Comparison of ENCODE assay signal across 11 cellular contexts in the genomic region with DNA sequence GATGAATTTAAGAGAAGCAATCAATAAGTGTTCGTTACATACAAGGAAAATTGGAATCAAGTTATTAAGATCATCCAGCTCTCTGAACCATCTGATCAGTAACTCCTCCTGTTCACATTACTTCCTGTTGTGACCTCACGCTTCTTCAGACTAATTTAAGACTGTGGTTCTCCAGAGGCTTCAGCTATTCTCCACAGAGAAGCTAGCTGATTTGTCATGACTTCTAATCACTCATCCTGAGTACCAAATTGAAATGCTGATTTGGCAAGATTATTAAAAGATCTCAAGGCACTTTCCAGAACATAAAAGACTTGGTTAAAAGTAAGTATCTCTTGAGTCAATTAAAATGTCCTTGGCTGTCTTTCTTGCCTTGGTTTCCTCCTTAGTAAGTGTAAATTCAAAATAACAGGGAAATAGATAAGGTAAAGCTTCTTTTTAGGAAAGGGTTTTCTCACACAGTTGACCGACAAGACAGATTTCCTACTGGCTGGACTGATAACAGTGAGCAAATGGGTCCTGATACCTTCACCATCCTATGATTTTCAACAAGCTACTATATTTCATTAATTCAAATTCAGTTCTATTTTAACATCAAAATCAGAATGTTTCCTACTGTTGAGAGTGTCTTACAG. TPM values are rescaled to one million over a fixed set of nuclear protein-coding genes. Genes with fewer than 3 reads are reported as not detected.
A peak's percentile ranks its signal among the peaks of the same experiment; 100 is the strongest.
DNase-seq lines count a peak whose midpoint lies in the region; ATAC-seq and TF ChIP-seq lines count a peak whose summit lies in the region.
"Had no signal": no experiment of that assay in that cellular context is flagged by ENCODE, and none has a peak within 500 bp of the region (broad histone marks: within the 10 kb centered on the region; RNA-seq: fewer than 3 reads in every experiment).

No MANE protein-coding gene starts in this region.

- peaks cover 0 to 13% (median 0%) of the 10 kb centered on the region in 11 donors for H3K9me3 ChIP-seq in heart right ventricle
- H3K9me3 ChIP-seq in vagina = no peaks in the 10 kb centered on the region

- TF ChIP-seq CTCF in heart right ventricle (IDR thresholded peaks at IDR 0.05) = no peak
- no peak for TF ChIP-seq CTCF in osteocyte (IDR thresholded peaks at IDR 0.05)
- TF ChIP-seq CTCF in vagina (IDR thresholded peaks at IDR 0.05) = no peak

- H3K4me1 ChIP-seq in heart right ventricle = peaks cover 0 to 57% (median 35%) of the 10 kb centered on the region in 9 donors
- H3K4me1 ChIP-seq in vagina = peaks cover 25% of the 10 kb centered on the region

- H3K36me3 Mint-ChIP-seq in osteocyte (ENCODE audit: unreplicated experiment) = peaks cover 3% of the 10 kb centered on the region

- H3K27ac ChIP-seq in heart right ventricle (no peak overlapping the region), vagina (no peak overlapping the region)

- H3K36me3 ChIP-seq in heart right ventricle (peaks cover 0 to 4% (median 0%) of the 10 kb centered on the region in 9 donors), vagina (no peaks in the 10 kb centered on the region)

- H3K27me3 Mint-ChIP-seq in osteocyte (ENCODE audit: unreplicated experiment) = no peaks in the 10 kb centered on the region
- H3K27me3 Mint-ChIP-seq: brain had no signal

- no peak overlapping the region for H3K27ac Mint-ChIP-seq in osteocyte (ENCODE audit: unreplicated experiment)
- H3K27ac Mint-ChIP-seq: brain had no signal

- H3K4me3 ChIP-seq in heart right ventricle (no peak overlapping the region), vagina (no peak overlapping the region)

- no peak overlapping the region for H3K4me3 Mint-ChIP-seq in osteocyte (ENCODE audit: unreplicated experiment)
- H3K4me3 Mint-ChIP-seq: brain had no signal

- H3K27me3 ChIP-seq in heart right ventricle (no peaks in the 10 kb centered on the region), vagina (no peaks in the 10 kb centered on the region)

- intact Hi-C loops in heart right ventricle (cut with DNase I) = loop anchor here in 2 of 10 donors (5.0 to 10.0 kb wide), 2 partner anchors 33 to 124 kb away; no protein-coding TSS in a partner anchor
- intact Hi-C loops in Right ventricle myocardium inferior (cut with DNase I) = no loop called here
- intact Hi-C loops in left colon (cut with DNase I, micrococcal nuclease) = no loop called here
- intact Hi-C loops in vagina (cut with DNase I) = no loop called here

- DNase-seq in heart right ventricle = no peak
- DNase-seq in Right ventricle myocardium inferior (ENCODE audit: missing footprints) = no peak
- peak; percentile 99 for DNase-seq in OCI-M1 (lab: John Stamatoyannopoulos, UW)
- no peak for DNase-seq in left colon
- DNase-seq in DMS 273 treated with DMSO at 0.1 percent for 48 hours (lab: John Stamatoyannopoulos, UW) = no peak
- DNase-seq in osteocyte (ENCODE audit: extremely low spot score, unreplicated experiment) = no peak
- no peak for DNase-seq in vagina (ENCODE audit: extremely low spot score in 2 of 2)
- DNase-seq: NCI-H1092 treated with DMSO at 0.1 percent for 48 hours, NCI-H774 had no signal

- H3K4me1 Mint-ChIP-seq in osteocyte (ENCODE audit: unreplicated experiment) = peaks cover 18% of the 10 kb centered on the region

- 60 to 66% methylated on average over 3 of the region's 3 CpGs for WGBS in heart right ventricle, 2 donors

- ATAC-seq in heart right ventricle = peak in 5 of 8 donors; percentile 48 to 55 (median 53)
- ATAC-seq in Right ventricle myocardium inferior = no peak
- ATAC-seq in left colon = peak; percentile 36
- ATAC-seq in HG02970 (IDR thresholded peaks at IDR 0.05; ENCODE audit: low FRiP score, unreplicated experiment) = no peak

- H3K9me3 Mint-ChIP-seq in osteocyte (ENCODE audit: unreplicated experiment) = no peaks in the 10 kb centered on the region

- TF ChIP-seq POLR2A in vagina (IDR thresholded peaks at IDR 0.05) = no peak

RNA-seq across cellular contexts. Expression of a gene that starts 38.5 kb away (rescaled TPM):
- total RNA-seq in heart right ventricle = 10 to 100 TPM; 18.2 to 44.6 (median 29.8) TPM
- 1 to 10 TPM; 5.0 to 7.0 TPM for polyA plus RNA-seq in heart right ventricle
- total RNA-seq in Right ventricle myocardium inferior = 15.6 TPM
- 10 to 100 TPM; 27.7 to 29.8 TPM for total RNA-seq in left colon
- total RNA-seq in osteocyte = 11.4 TPM in 2 replicates
- 24.6 TPM for total RNA-seq in vagina

Comparison
In these comparisons a context has a peak if more than half of its experiments do, and no peak if none do; other contexts are left out.
1. ATAC-seq: peak in heart right ventricle (5 of 8) and left colon (single experiment); none in Right ventricle myocardium inferior (single experiment) and HG02970 (single experiment).